In the genomic region with DNA sequence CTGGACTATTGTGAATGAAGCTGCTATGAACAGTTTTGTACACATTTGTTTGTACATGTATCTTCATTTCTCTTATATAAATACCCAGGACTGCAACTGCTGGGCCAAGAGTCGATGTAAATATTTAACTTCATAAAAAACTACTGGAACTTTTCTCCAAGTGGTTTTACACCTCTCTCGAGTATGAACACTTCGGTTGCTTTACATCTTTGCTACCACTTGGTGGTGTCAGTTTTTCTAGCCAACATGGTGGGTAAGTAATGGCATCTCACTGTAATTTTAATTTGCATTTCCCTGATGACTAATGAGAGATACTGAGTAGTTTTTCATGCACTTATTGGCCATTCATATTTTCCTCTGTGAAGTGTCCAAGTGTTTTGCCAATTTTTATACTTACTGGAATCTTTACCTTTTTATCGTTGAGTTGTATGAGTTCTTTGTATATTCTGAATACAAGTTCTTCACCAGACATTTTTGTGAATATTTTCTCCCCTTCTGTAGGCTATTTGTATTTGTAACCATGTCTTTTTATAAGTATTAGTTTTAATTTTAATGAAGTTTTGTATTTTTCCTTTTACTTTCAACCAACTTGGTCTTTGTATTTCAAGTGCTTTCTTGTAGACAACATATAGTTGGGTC, we compare ENCODE assay signal across 8 cellular contexts. TPM values are rescaled to one million over a fixed set of nuclear protein-coding genes. Genes with fewer than 3 reads are reported as not detected.
A peak's percentile ranks its signal among the peaks of the same experiment; 100 is the strongest.
DNase-seq lines count a peak whose midpoint lies in the region; ATAC-seq and TF ChIP-seq lines count a peak whose summit lies in the region.

No MANE protein-coding gene starts in this region.

- H3K36me3 ChIP-seq in uterus, result no peaks in the 10 kb centered on the region

- H3K4me3 Mint-ChIP-seq in activated CD4-positive, alpha-beta T cell treated with anti-CD3 and anti-CD28 coated beads, Interleukin-2, amount 10 ng/mL, durations not matched to agents 24 days and 14 days, result no peak overlapping the region

- no peak overlapping the region for H3K4me3 ChIP-seq in uterus

- H3K27me3 ChIP-seq in foreskin keratinocyte (no peaks in the 10 kb centered on the region), uterus (no peaks in the 10 kb centered on the region)

- peaks cover 10% of the 10 kb centered on the region for H3K4me1 ChIP-seq in foreskin keratinocyte
- H3K4me1 ChIP-seq in uterus, result no peaks in the 10 kb centered on the region

- TF ChIP-seq CTCF in foreskin keratinocyte (conservative IDR thresholded peaks at IDR 0.05), result peak; percentile 82
- TF ChIP-seq CTCF in uterus (IDR thresholded peaks at IDR 0.05), result no peak

- no peaks in the 10 kb centered on the region for H3K9me3 ChIP-seq in uterus

- TF ChIP-seq POLR2A in uterus (IDR thresholded peaks at IDR 0.05), result no peak

- H3K27ac ChIP-seq in foreskin keratinocyte (no peak overlapping the region), uterus (no peak overlapping the region)

- H3K36me3 Mint-ChIP-seq in activated CD4-positive, alpha-beta T cell treated with anti-CD3 and anti-CD28 coated beads, Interleukin-2, amount 10 ng/mL, durations not matched to agents 24 days and 14 days (ENCODE audit: low read depth), result no peaks in the 10 kb centered on the region

- H3K27me3 Mint-ChIP-seq in activated CD4-positive, alpha-beta T cell treated with anti-CD3 and anti-CD28 coated beads, Interleukin-2, amount 10 ng/mL, durations not matched to agents 24 days and 14 days, result peaks cover 13% of the 10 kb centered on the region

- H3K9me3 Mint-ChIP-seq in activated CD4-positive, alpha-beta T cell treated with anti-CD3 and anti-CD28 coated beads, Interleukin-2, amount 10 ng/mL, durations not matched to agents 24 days and 14 days, result no peaks in the 10 kb centered on the region

- in situ Hi-C loops in SK-MEL-5 (cut with HindIII; ENCODE audit: low pct_unique_long_range_greater_than_20kb, low sequenced_read_pairs), result no loop called here

- H3K27ac Mint-ChIP-seq in activated CD4-positive, alpha-beta T cell treated with anti-CD3 and anti-CD28 coated beads, Interleukin-2, amount 10 ng/mL, durations not matched to agents 24 days and 14 days, result no peak overlapping the region

- H3K4me1 Mint-ChIP-seq in activated CD4-positive, alpha-beta T cell treated with anti-CD3 and anti-CD28 coated beads, Interleukin-2, amount 10 ng/mL, durations not matched to agents 24 days and 14 days, result peaks cover 2% of the 10 kb centered on the region

- peak; percentile 58 for DNase-seq in activated CD4-positive, alpha-beta T cell treated with anti-CD3 and anti-CD28 coated beads, Interleukin-2, amount 10 ng/mL, durations not matched to agents 24 days and 14 days
- no peak for DNase-seq in activated CD4-positive, alpha-beta T cell treated with anti-CD3 and anti-CD28 coated beads, Interleukin-2, amount 50 U/mL, for 4 hours
- DNase-seq in SK-MEL-5 (ENCODE audit: low read depth, low spot score) (peak; percentile 72), foreskin keratinocyte (peak in 1 of 2 donors; percentile 63), uterus (no peak)

- peak; percentile 65 for ATAC-seq in HG03175 (IDR thresholded peaks at IDR 0.05; ENCODE audit: unreplicated experiment)
- ATAC-seq in foreskin keratinocyte, result peak; percentile 91
- no peak for ATAC-seq in HG03045 (IDR thresholded peaks at IDR 0.05; ENCODE audit: unreplicated experiment)
- no peak for ATAC-seq in GM21723 (IDR thresholded peaks at IDR 0.05; ENCODE audit: unreplicated experiment)

- intact Hi-C loops in activated CD4-positive, alpha-beta T cell treated with anti-CD3 and anti-CD28 coated beads, Interleukin-2, amount 10 ng/mL, durations not matched to agents 24 days and 14 days (cut with micrococcal nuclease), result no loop called here
- intact Hi-C loops in uterus (cut with DNase I; ENCODE audit: low total_unique reads), result no loop called here

RNA-seq across cellular contexts. Expression of a gene that starts 44.4 kb away (rescaled TPM):
- 0.28 and 0.33 TPM in 2 replicates for total RNA-seq in activated CD4-positive, alpha-beta T cell treated with anti-CD3 and anti-CD28 coated beads, Interleukin-2, amount 10 ng/mL, durations not matched to agents 24 days and 14 days
- total RNA-seq in SK-MEL-5 (2014; rRNA removed; shearing (Covaris generic)), result 57.2 and 60.6 TPM in 2 replicates
- polyA plus RNA-seq in SK-MEL-5 (2015; cell fraction: cytosol; rRNA removed), result 50.5 and 56.0 TPM in 2 replicates
- polyA plus RNA-seq in SK-MEL-5 (2015; cell fraction: nucleus; rRNA removed), result 31.8 and 34.7 TPM in 2 replicates
- total RNA-seq in foreskin keratinocyte (3.0 and 3.7 TPM in 2 replicates), uterus (10 to 100 TPM in 2 of 4 donors, 1 to 10 TPM in 2; 5.3 to 27.4 (median 9.1) TPM)
- 2.4 and 3.3 TPM in 2 replicates for polyA plus RNA-seq in foreskin keratinocyte

Comparison
In these comparisons a context has a peak if more than half of its experiments do, and no peak if none do; other contexts are left out.
1. DNase-seq: peak in activated CD4-positive, alpha-beta T cell treated with anti-CD3 and anti-CD28 coated beads, Interleukin-2, amount 10 ng/mL, durations not matched to agents 24 days and 14 days (single experiment) and SK-MEL-5 (single experiment); none in activated CD4-positive, alpha-beta T cell treated with anti-CD3 and anti-CD28 coated beads, Interleukin-2, amount 50 U/mL, for 4 hours (0 of 2) and uterus (0 of 2).
2. ATAC-seq: peak in HG03175 (single experiment) and foreskin keratinocyte (single experiment); none in HG03045 (single experiment) and GM21723 (single experiment).